16 cellular contexts compared by ENCODE assay signal in genomic region chr10:49220031-49220430, GRCh38. TPM values are rescaled to one million over a fixed set of nuclear protein-coding genes. Genes with fewer than 3 reads are reported as not detected.
DNase-seq lines count a peak whose midpoint lies in the region; ATAC-seq and TF ChIP-seq lines count a peak whose summit lies in the region.
"Had no signal": no experiment of that assay in that cellular context is flagged by ENCODE, and none has a peak within 500 bp of the region (broad histone marks: within the 10 kb centered on the region; RNA-seq: fewer than 3 reads in every experiment).

No MANE protein-coding gene starts in this region.

- H3K27me3 Mint-ChIP-seq in chondrocyte (ENCODE audit: low read depth): peaks cover 17% of the 10 kb centered on the region

- peaks cover 4% of the 10 kb centered on the region for H3K27me3 ChIP-seq in adipocyte (replicated peaks; ENCODE audit: control insufficient read depth, insufficient read depth, low read length)
- H3K27me3 ChIP-seq: BE2C, SJSA1 had no signal

- TF ChIP-seq CTCF in foreskin fibroblast (IDR thresholded peaks at IDR 0.05; ENCODE audit: low read depth, low read length) (no peak), chondrocyte (IDR thresholded peaks at IDR 0.05) (no peak)

- H3K36me3 ChIP-seq in adipocyte (ENCODE audit: control insufficient read depth, insufficient read depth, low read length, severe bottlenecking): no peaks in the 10 kb centered on the region
- H3K36me3 ChIP-seq: BE2C, SJSA1 had no signal

- no peaks in the 10 kb centered on the region for H3K36me3 Mint-ChIP-seq in chondrocyte (ENCODE audit: low read depth)
- H3K36me3 Mint-ChIP-seq: CD4-positive, alpha-beta memory T cell had no signal

- H3K4me1 Mint-ChIP-seq in chondrocyte (ENCODE audit: low read depth): no peaks in the 10 kb centered on the region

- H3K9me3 ChIP-seq in adipocyte (ENCODE audit: control insufficient read depth, low read length): no peaks in the 10 kb centered on the region
- H3K9me3 ChIP-seq: BE2C, SJSA1 had no signal

- no peak overlapping the region for H3K9ac ChIP-seq in adipocyte (ENCODE audit: low read length)

- H3K4me3 ChIP-seq in adipocyte (ENCODE audit: low read length) (no peak overlapping the region), foreskin fibroblast (ENCODE audit: low read depth in 1 of 2, low read length in 2 of 2) (no peak overlapping the region)
- H3K4me3 ChIP-seq: SJSA1 had no signal

- H3K27ac Mint-ChIP-seq in chondrocyte (ENCODE audit: unreplicated experiment): no peak overlapping the region
- H3K27ac Mint-ChIP-seq: CD4-positive, alpha-beta memory T cell had no signal

- H3K4me3 Mint-ChIP-seq in chondrocyte (ENCODE audit: unreplicated experiment): no peak overlapping the region
- H3K4me3 Mint-ChIP-seq: CD4-positive, alpha-beta memory T cell had no signal

- no peak for ATAC-seq in GM18907 (IDR thresholded peaks at IDR 0.05; ENCODE audit: unreplicated experiment)

- DNase-seq in AG08395 (ENCODE audit: low spot score): peak; percentile 50
- DNase-seq in GM04503 (ENCODE audit: low read depth): peak; percentile 2
- peak; percentile 19 for DNase-seq in adipocyte (ENCODE audit: low read depth)
- peak; percentile 7 to 17 for DNase-seq in foreskin fibroblast
- DNase-seq in chondrocyte (ENCODE audit: low spot score): no peak
- no peak for DNase-seq in SW 1271 (lab: John Stamatoyannopoulos, UW)
- no peak for DNase-seq in cerebellum (ENCODE audit: low spot score)
- DNase-seq: BE2C; CD4-positive, alpha-beta memory T cell; DMS79 treated with DMSO at 0.1 percent for 48 hours; MV-4-11; NCI-H1417 treated with DMSO at 0.1 percent for 48 hours; NCI-H2029 treated with DMSO at 0.1 percent for 48 hours; NCI-H510A treated with DMSO at 0.1 percent for 48 hours had no signal

- H3K9me3 Mint-ChIP-seq in chondrocyte (ENCODE audit: low read depth): peaks cover 11% of the 10 kb centered on the region

- no peaks in the 10 kb centered on the region for H3K4me1 ChIP-seq in adipocyte (ENCODE audit: control insufficient read depth, insufficient read depth, low read length)
- H3K4me1 ChIP-seq: BE2C had no signal

RNA-seq across cellular contexts. Expression of gene TMEM273, which starts 31.8 kb away (rescaled TPM):
- not detected in 3 replicates for total RNA-seq in chondrocyte
- 2.8 TPM for total RNA-seq in cerebellum
- total RNA-seq: SJSA1 had no signal

Comparison
In these comparisons a context has a peak if more than half of its experiments do, and no peak if none do; other contexts are left out.
1. DNase-seq: peak in AG08395 (single experiment), GM04503 (single experiment), adipocyte (single experiment) and foreskin fibroblast (2 of 2); none in chondrocyte (single experiment), SW 1271 (0 of 2) and cerebellum (single experiment).